In the genomic region with DNA sequence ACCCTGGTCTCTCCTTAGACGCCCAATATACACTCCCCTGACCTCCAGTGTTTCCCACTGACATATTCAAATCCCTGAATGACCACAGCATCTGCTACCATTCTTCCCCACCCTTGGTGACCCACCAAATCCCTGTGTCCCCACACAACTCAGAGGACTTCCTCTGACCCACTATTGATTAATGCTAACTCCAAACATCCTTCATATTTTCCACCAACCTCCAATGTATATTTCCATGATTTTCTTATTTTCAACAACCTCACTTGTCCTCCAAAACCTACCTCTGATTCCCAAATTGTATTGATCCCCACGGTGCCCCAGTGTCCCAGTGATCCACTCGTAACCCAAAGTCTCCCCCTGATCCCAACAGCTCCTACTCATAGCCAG, we compare ENCODE assay signal across 8 cellular contexts. TPM values are rescaled to one million over a fixed set of nuclear protein-coding genes. Genes with fewer than 3 reads are reported as not detected.
DNase-seq lines count a peak whose midpoint lies in the region; ATAC-seq and TF ChIP-seq lines count a peak whose summit lies in the region.

No MANE protein-coding gene starts in this region.

- peaks cover 18% of the 10 kb centered on the region for H3K36me3 Mint-ChIP-seq in activated CD8-positive, alpha-beta memory T cell treated with anti-CD3 and anti-CD28 coated beads, Interleukin-2, amount 10 ng/mL, durations not matched to agents 7 days and 5 days
- H3K36me3 Mint-ChIP-seq in activated B cell treated with CpG ODN at 0.5 μM for 24 hours (ENCODE audit: low read depth), result peaks cover 22% of the 10 kb centered on the region
- no peaks in the 10 kb centered on the region for H3K36me3 Mint-ChIP-seq in glutamatergic neuron (ENCODE audit: unreplicated experiment)

- no peak for TF ChIP-seq CTCF in activated B cell treated with CpG ODN at 0.5 μM for 24 hours (IDR thresholded peaks at IDR 0.05)
- no peak for TF ChIP-seq CTCF in glutamatergic neuron (IDR thresholded peaks at IDR 0.05; ENCODE audit: partially characterized antibody, unreplicated experiment)
- TF ChIP-seq CTCF in GM20000 (IDR thresholded peaks at IDR 0.05; ENCODE audit: extremely low read depth, missing control alignments), result no peak

- CTCF ChIA-PET in activated CD8-positive, alpha-beta memory T cell treated with anti-CD3 and anti-CD28 coated beads, Interleukin-2, amount 10 ng/mL, durations not matched to agents 7 days and 5 days (lab: Charles Lee), result interaction anchor here (0.7 to 20.8 kb wide), 7 partner anchors 7 to 630 kb away, joined by 3 to 338 read pairs (median 9); a partner anchor contains a TSS
- CTCF ChIA-PET in activated B cell treated with CpG ODN at 0.5 μM for 24 hours (lab: Charles Lee), result interaction anchor here (1.3 to 1.4 kb wide), 2 partner anchors 23 to 101 kb away, joined by 3 to 5 read pairs; a partner anchor contains a TSS

- no peak for ATAC-seq in activated CD8-positive, alpha-beta memory T cell treated with anti-CD3 and anti-CD28 coated beads, Interleukin-2, amount 10 ng/mL, durations not matched to agents 7 days and 5 days
- ATAC-seq in activated B cell treated with CpG ODN at 0.5 μM for 24 hours (ENCODE audit: low read depth) (no peak), HG03571 (IDR thresholded peaks at IDR 0.05; ENCODE audit: unreplicated experiment) (no peak)
- ATAC-seq in stimulated activated naive CD8-positive, alpha-beta T cell treated with anti-CD3 and anti-CD28 coated beads, Interleukin-15, amount 100 ng/mL, for 72 hours, result no peak

- H3K27me3 Mint-ChIP-seq in activated CD8-positive, alpha-beta memory T cell treated with anti-CD3 and anti-CD28 coated beads, Interleukin-2, amount 10 ng/mL, durations not matched to agents 7 days and 5 days, result peaks cover 42% of the 10 kb centered on the region
- H3K27me3 Mint-ChIP-seq in activated B cell treated with CpG ODN at 0.5 μM for 24 hours (peaks cover 5% of the 10 kb centered on the region), glutamatergic neuron (ENCODE audit: unreplicated experiment) (peaks cover 9% of the 10 kb centered on the region)
- H3K27me3 Mint-ChIP-seq in stimulated activated naive CD8-positive, alpha-beta T cell treated with anti-CD3 and anti-CD28 coated beads, Interleukin-15, amount 100 ng/mL, for 72 hours, result peaks cover 65% of the 10 kb centered on the region

- no peak for DNase-seq in activated CD8-positive, alpha-beta memory T cell treated with anti-CD3 and anti-CD28 coated beads, Interleukin-2, amount 10 ng/mL, durations not matched to agents 7 days and 5 days
- DNase-seq in activated CD8-positive, alpha-beta memory T cell treated with anti-CD3 and anti-CD28 coated beads, Interleukin-2, amount 50 U/mL, for 48 hours, result no peak
- DNase-seq in activated B cell treated with CpG ODN at 0.5 μM for 24 hours, result no peak
- DNase-seq in glutamatergic neuron, result no peak
- no peak for DNase-seq in stimulated activated naive CD8-positive, alpha-beta T cell treated with anti-CD3 and anti-CD28 coated beads, Interleukin-15, amount 100 ng/mL, for 72 hours
- no peak for DNase-seq in 8988T
- DNase-seq in GM20000 (ENCODE audit: low spot score), result no peak

- intact Hi-C loops in activated B cell treated with CpG ODN at 0.5 μM for 24 hours (cut with micrococcal nuclease), result loop anchor here (1.0 to 5.0 kb wide), 4 partner anchors 23 to 101 kb away; a partner anchor contains a TSS

- POLR2A ChIA-PET in activated B cell treated with CpG ODN at 0.5 μM for 24 hours (lab: Charles Lee), result interaction anchor here (0.6 to 4.5 kb wide), 12 partner anchors 10 to 1556 kb away, joined by 3 to 46 read pairs (median 3); a partner anchor contains a TSS

- no peaks in the 10 kb centered on the region for H3K9me3 Mint-ChIP-seq in activated CD8-positive, alpha-beta memory T cell treated with anti-CD3 and anti-CD28 coated beads, Interleukin-2, amount 10 ng/mL, durations not matched to agents 7 days and 5 days (ENCODE audit: low read depth)
- H3K9me3 Mint-ChIP-seq in activated B cell treated with CpG ODN at 0.5 μM for 24 hours, result no peaks in the 10 kb centered on the region
- H3K9me3 Mint-ChIP-seq in glutamatergic neuron (ENCODE audit: unreplicated experiment), result peaks cover 8% of the 10 kb centered on the region
- H3K9me3 Mint-ChIP-seq in stimulated activated naive CD8-positive, alpha-beta T cell treated with anti-CD3 and anti-CD28 coated beads, Interleukin-15, amount 100 ng/mL, for 72 hours, result no peaks in the 10 kb centered on the region

- H3K27ac Mint-ChIP-seq in activated CD8-positive, alpha-beta memory T cell treated with anti-CD3 and anti-CD28 coated beads, Interleukin-2, amount 10 ng/mL, durations not matched to agents 7 days and 5 days, result peak overlapping the region; percentile 78
- H3K27ac Mint-ChIP-seq in activated B cell treated with CpG ODN at 0.5 μM for 24 hours (peak overlapping the region; percentile 76), glutamatergic neuron (ENCODE audit: unreplicated experiment) (peak overlapping the region; percentile 81)
- peak overlapping the region; percentile 59 to 62 for H3K27ac Mint-ChIP-seq in stimulated activated naive CD8-positive, alpha-beta T cell treated with anti-CD3 and anti-CD28 coated beads, Interleukin-15, amount 100 ng/mL, for 72 hours

- peak overlapping the region; percentile 63 for H3K4me3 Mint-ChIP-seq in activated CD8-positive, alpha-beta memory T cell treated with anti-CD3 and anti-CD28 coated beads, Interleukin-2, amount 10 ng/mL, durations not matched to agents 7 days and 5 days
- H3K4me3 Mint-ChIP-seq in activated B cell treated with CpG ODN at 0.5 μM for 24 hours, result peak overlapping the region; percentile 80
- H3K4me3 Mint-ChIP-seq in glutamatergic neuron (ENCODE audit: unreplicated experiment), result peak overlapping the region; percentile 85
- H3K4me3 Mint-ChIP-seq in stimulated activated naive CD8-positive, alpha-beta T cell treated with anti-CD3 and anti-CD28 coated beads, Interleukin-15, amount 100 ng/mL, for 72 hours, result peak overlapping the region; percentile 39 to 82

- peaks cover 26% of the 10 kb centered on the region for H3K4me1 Mint-ChIP-seq in activated CD8-positive, alpha-beta memory T cell treated with anti-CD3 and anti-CD28 coated beads, Interleukin-2, amount 10 ng/mL, durations not matched to agents 7 days and 5 days
- H3K4me1 Mint-ChIP-seq in activated B cell treated with CpG ODN at 0.5 μM for 24 hours, result peaks cover 27% of the 10 kb centered on the region
- H3K4me1 Mint-ChIP-seq in glutamatergic neuron (ENCODE audit: low read depth, unreplicated experiment), result peaks cover 12% of the 10 kb centered on the region
- H3K4me1 Mint-ChIP-seq in stimulated activated naive CD8-positive, alpha-beta T cell treated with anti-CD3 and anti-CD28 coated beads, Interleukin-15, amount 100 ng/mL, for 72 hours, result peaks cover 33% of the 10 kb centered on the region

RNA-seq across cellular contexts. Expression of a gene that starts 0.5 kb away (rescaled TPM):
- 10 to 100 TPM; 47.0 to 47.9 TPM for total RNA-seq in activated CD8-positive, alpha-beta memory T cell treated with anti-CD3 and anti-CD28 coated beads, Interleukin-2, amount 10 ng/mL, durations not matched to agents 7 days and 5 days
- total RNA-seq in activated B cell treated with CpG ODN at 0.5 μM for 24 hours (64.7 and 77.3 TPM in 2 replicates), glutamatergic neuron (ENCODE audit: unreplicated experiment) (123 TPM)

RNA-seq across cellular contexts. Expression of a gene that starts 10.9 kb away (rescaled TPM):
- total RNA-seq in activated CD8-positive, alpha-beta memory T cell treated with anti-CD3 and anti-CD28 coated beads, Interleukin-2, amount 10 ng/mL, durations not matched to agents 7 days and 5 days, result 10 to 100 TPM; 26.7 to 31.0 TPM
- total RNA-seq in activated B cell treated with CpG ODN at 0.5 μM for 24 hours (34.3 and 39.0 TPM in 2 replicates), glutamatergic neuron (ENCODE audit: unreplicated experiment) (107 TPM)

RNA-seq across cellular contexts. Expression of a gene that starts 21.9 kb away (rescaled TPM):
- total RNA-seq in activated CD8-positive, alpha-beta memory T cell treated with anti-CD3 and anti-CD28 coated beads, Interleukin-2, amount 10 ng/mL, durations not matched to agents 7 days and 5 days, result under 1 TPM; 0.19 to 0.23 TPM
- total RNA-seq in activated B cell treated with CpG ODN at 0.5 μM for 24 hours (0.29 and 0.51 TPM in 2 replicates), glutamatergic neuron (ENCODE audit: unreplicated experiment) (0.61 TPM)

RNA-seq across cellular contexts. Expression of a gene that starts 24.1 kb away (rescaled TPM):
- total RNA-seq in activated CD8-positive, alpha-beta memory T cell treated with anti-CD3 and anti-CD28 coated beads, Interleukin-2, amount 10 ng/mL, durations not matched to agents 7 days and 5 days, result 1 to 10 TPM; 1.5 to 2.8 TPM
- total RNA-seq in activated B cell treated with CpG ODN at 0.5 μM for 24 hours, result 1.2 and 1.9 TPM in 2 replicates
- 2.0 TPM for total RNA-seq in glutamatergic neuron (ENCODE audit: unreplicated experiment)

RNA-seq across cellular contexts. Expression of a gene that starts 59.9 kb away (rescaled TPM):
- total RNA-seq in activated CD8-positive, alpha-beta memory T cell treated with anti-CD3 and anti-CD28 coated beads, Interleukin-2, amount 10 ng/mL, durations not matched to agents 7 days and 5 days, result not detected
- total RNA-seq in activated B cell treated with CpG ODN at 0.5 μM for 24 hours (not detected in 2 replicates), glutamatergic neuron (ENCODE audit: unreplicated experiment) (not detected)
